10 cellular contexts compared by ENCODE assay signal in genomic region chr6:33812669-33813068, GRCh38. TPM values are rescaled to one million over a fixed set of nuclear protein-coding genes. Genes with fewer than 3 reads are reported as not detected.
DNase-seq lines count a peak whose midpoint lies in the region; ATAC-seq and TF ChIP-seq lines count a peak whose summit lies in the region.
"Had no signal": no experiment of that assay in that cellular context is flagged by ENCODE, and none has a peak within 500 bp of the region (broad histone marks: within the 10 kb centered on the region; RNA-seq: fewer than 3 reads in every experiment).

No MANE protein-coding gene starts in this region.

- H3K27me3 Mint-ChIP-seq in HFFc6 (ENCODE audit: insufficient read depth) (peaks cover 32% of the 10 kb centered on the region), chondrocyte (ENCODE audit: low read depth) (peaks cover 49% of the 10 kb centered on the region)

- no peak overlapping the region for H3K27ac Mint-ChIP-seq in HFFc6
- H3K27ac Mint-ChIP-seq in chondrocyte (ENCODE audit: unreplicated experiment) = no peak overlapping the region

- H3K36me3 Mint-ChIP-seq in HFFc6 (ENCODE audit: low read depth) = no peaks in the 10 kb centered on the region
- no peaks in the 10 kb centered on the region for H3K36me3 Mint-ChIP-seq in chondrocyte (ENCODE audit: low read depth)

- no peaks in the 10 kb centered on the region for H3K4me1 Mint-ChIP-seq in HFFc6 (ENCODE audit: low read depth)
- H3K4me1 Mint-ChIP-seq in chondrocyte (ENCODE audit: low read depth) = peaks cover 2% of the 10 kb centered on the region

- DNase-seq in COLO829 (ENCODE audit: low spot score) (peak; percentile 70), HFFc6 (peak; percentile 35), RPMI8226 (peak; percentile 81), chondrocyte (ENCODE audit: low spot score) (peak; percentile 81), lung microvascular endothelial cell (ENCODE audit: low read depth in 2 of 2) (peak; percentile 60 to 70), SHP77 treated with DMSO at 0.1 percent for 48 hours (lab: John Stamatoyannopoulos, UW) (no peak)

- ATAC-seq in HG03521 (IDR thresholded peaks at IDR 0.05; ENCODE audit: unreplicated experiment) (no peak), HG03045 (IDR thresholded peaks at IDR 0.05; ENCODE audit: unreplicated experiment) (no peak)

- H3K4me3 Mint-ChIP-seq in HFFc6 = no peak overlapping the region
- H3K4me3 Mint-ChIP-seq in chondrocyte (ENCODE audit: unreplicated experiment) = no peak overlapping the region
- H3K4me3 Mint-ChIP-seq: IgD-negative memory B cell had no signal

- H3K9me3 Mint-ChIP-seq in HFFc6 (no peaks in the 10 kb centered on the region), chondrocyte (ENCODE audit: low read depth) (no peaks in the 10 kb centered on the region)
- H3K9me3 Mint-ChIP-seq: IgD-negative memory B cell had no signal

- peak; percentile 37; the same call in 1 of the 2 replicates for TF ChIP-seq CTCF in HFFc6 (IDR thresholded peaks at IDR 0.05)
- peak; percentile 54 for TF ChIP-seq CTCF in chondrocyte (IDR thresholded peaks at IDR 0.05)

RNA-seq across cellular contexts. Expression of gene MLN, which starts 8.9 kb away (rescaled TPM):
- not detected for total RNA-seq in HFFc6 (2021; fragmentation: NEBNext Ultra II Directional; extraction: Animal tissue kit (Norgen Biotek cat#: 25700))
- total RNA-seq in chondrocyte (not detected in 3 replicates), lung microvascular endothelial cell (not detected in 2 replicates)
- total RNA-seq: temporal lobe had no signal

RNA-seq across cellular contexts. Expression of gene LEMD2, which starts 23.7 kb away (rescaled TPM):
- total RNA-seq in HFFc6 (2021; fragmentation: NEBNext Ultra II Directional; extraction: Animal tissue kit (Norgen Biotek cat#: 25700)) = 10 to 100 TPM; 42.4 to 46.7 (median 44.9) TPM
- total RNA-seq in chondrocyte (57.3 to 61.6 TPM (median 60.1 TPM) in 3 replicates), lung microvascular endothelial cell (27.9 and 34.3 TPM in 2 replicates)
